Comparison of ENCODE assay signal across 8 cellular contexts in the genomic region with DNA sequence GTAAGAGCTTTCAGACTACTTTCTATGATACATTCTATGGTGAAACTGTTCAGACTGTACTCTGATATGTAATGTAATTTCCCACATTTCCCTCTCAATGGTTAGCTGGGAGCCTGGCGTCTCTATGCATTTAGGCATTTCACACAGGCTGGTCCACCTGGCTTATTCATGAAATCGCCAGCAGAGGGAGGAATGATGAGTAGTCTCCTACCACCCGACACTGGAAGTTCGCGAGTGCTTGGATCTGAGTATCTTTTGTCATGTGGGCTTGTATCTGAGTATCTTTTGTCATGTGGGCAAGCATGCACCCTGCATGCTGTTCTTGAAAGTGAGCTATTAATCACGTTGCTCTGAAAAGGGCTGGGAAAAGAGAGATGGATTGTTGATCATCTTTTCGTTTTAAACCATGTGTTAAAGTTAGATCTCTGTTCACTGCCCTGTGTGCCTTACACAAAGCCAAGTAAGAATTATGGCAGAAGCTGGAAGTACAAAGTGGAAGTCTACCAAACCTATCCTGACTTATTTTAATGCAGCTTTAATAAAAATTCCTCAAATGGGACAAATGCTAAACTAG.
DNase-seq lines count a peak whose midpoint lies in the region; ATAC-seq and TF ChIP-seq lines count a peak whose summit lies in the region.

No MANE protein-coding gene starts in this region.

- H3K4me1 Mint-ChIP-seq in Caco-2 (ENCODE audit: low read depth, unreplicated experiment) = no peaks in the 10 kb centered on the region

- H3K4me3 ChIP-seq in Caco-2 (ENCODE audit: low read depth, low read length) (no peak overlapping the region), stomach (no peak overlapping the region)

- no peaks in the 10 kb centered on the region for H3K36me3 ChIP-seq in Caco-2 (ENCODE audit: control insufficient read depth, insufficient read depth, low read length)
- H3K36me3 ChIP-seq in stomach = no peaks in the 10 kb centered on the region

- no peak for TF ChIP-seq POLR2A in stomach (IDR thresholded peaks at IDR 0.05)

- H3K4me1 ChIP-seq in Caco-2 (no peaks in the 10 kb centered on the region), foreskin keratinocyte (no peaks in the 10 kb centered on the region), stomach (peaks cover 0 to 11% (median 6%) of the 10 kb centered on the region in 4 donors)

- H3K27me3 Mint-ChIP-seq in Caco-2 (ENCODE audit: insufficient read depth, unreplicated experiment) = no peaks in the 10 kb centered on the region

- H3K36me3 Mint-ChIP-seq in Caco-2 (ENCODE audit: insufficient read depth, unreplicated experiment) = no peaks in the 10 kb centered on the region

- no peaks in the 10 kb centered on the region for H3K27me3 ChIP-seq in Caco-2 (replicated peaks; ENCODE audit: control insufficient read depth, insufficient read depth, low read length)
- peaks cover 13% of the 10 kb centered on the region for H3K27me3 ChIP-seq in foreskin keratinocyte
- no peaks in the 10 kb centered on the region for H3K27me3 ChIP-seq in stomach

- ATAC-seq in foreskin keratinocyte (peak; percentile 53), GM19023 (IDR thresholded peaks at IDR 0.05; ENCODE audit: unreplicated experiment) (no peak)

- WGBS in stomach, 5 donors = 33 to 51% (median 46%) methylated on average over 7 of the region's 7 CpGs

- POLR2A ChIA-PET in Caco-2 (lab: Charles Lee) = no interaction called here

- TF ChIP-seq CTCF in Caco-2 (IDR thresholded peaks at IDR 0.05; ENCODE audit: insufficient read depth in 1 of 2, low read depth in 1 of 2, low read length in 1 of 2, severe bottlenecking in 1 of 2, unreplicated experiment in 1 of 2) (peak; percentile 50 to 56), foreskin keratinocyte (conservative IDR thresholded peaks at IDR 0.05) (peak; percentile 60), stomach (IDR thresholded peaks at IDR 0.05) (peak in 3 of 7 experiments; percentile 17 to 31 (median 31))

- H3K9me3 ChIP-seq in Caco-2 (no peaks in the 10 kb centered on the region), stomach (no peaks in the 10 kb centered on the region)

- CTCF ChIA-PET in Caco-2 (lab: Charles Lee) = no interaction called here

- no peak overlapping the region for H3K27ac Mint-ChIP-seq in Caco-2 (ENCODE audit: unreplicated experiment)

- DNase-seq in Caco-2 (peak; percentile 61 to 69), HCEC 1CT (peak; percentile 50), RKO (ENCODE audit: low spot score) (peak; percentile 20), foreskin keratinocyte (peak in 1 of 2 donors; percentile 19), stomach (peak; percentile 36), NCI-H2107 (lab: John Stamatoyannopoulos, UW) (no peak)
- no peak for DNase-seq in stimulated activated CD4-positive, alpha-beta T cell treated with anti-CD3 and anti-CD28 coated beads, Interleukin-1b, Interleukin-23, amount 100 ng/mL, for 48 hours

- TF ChIP-seq EP300 in stomach (IDR thresholded peaks at IDR 0.05) = no peak

- BruUV-seq in Caco-2 (replicated peaks; lab: Mats Ljungman, UMichigan) = no TSS peak

- intact Hi-C loops in Caco-2 (cut with micrococcal nuclease; ENCODE audit: unreplicated experiment) (loop anchor here (1.0 to 10.0 kb wide), 3 partner anchors 126 to 974 kb away; no protein-coding TSS in a partner anchor), stomach (cut with DNase I; ENCODE audit: low total_unique reads) (no loop called here)

- H3K4me3 Mint-ChIP-seq in Caco-2 (ENCODE audit: unreplicated experiment) = no peak overlapping the region

- H3K9me3 Mint-ChIP-seq in Caco-2 (ENCODE audit: unreplicated experiment) = no peaks in the 10 kb centered on the region

- H3K27ac ChIP-seq in foreskin keratinocyte (no peak overlapping the region), stomach (no peak overlapping the region)

Comparison
In these comparisons a context has a peak if more than half of its experiments do, and no peak if none do; other contexts are left out.
1. DNase-seq: peak in Caco-2 (2 of 2), HCEC 1CT (single experiment), RKO (single experiment) and stomach (single experiment); none in NCI-H2107 (single experiment) and stimulated activated CD4-positive, alpha-beta T cell treated with anti-CD3 and anti-CD28 coated beads, Interleukin-1b, Interleukin-23, amount 100 ng/mL, for 48 hours (single experiment).